In genomic region chr19:58553799-58554493, GRCh38 we compare ENCODE assay signal across 8 cellular contexts. TPM values are rescaled to one million over a fixed set of nuclear protein-coding genes. Genes with fewer than 3 reads are reported as not detected.
DNase-seq lines count a peak whose midpoint lies in the region; ATAC-seq and TF ChIP-seq lines count a peak whose summit lies in the region.

No MANE protein-coding gene starts in this region.

- H3F3A ChIP-seq in PC-3 (ENCODE audit: low read length, unreplicated experiment) = peaks cover 8% of the 10 kb centered on the region

- ATAC-seq in PC-3 (no peak), HG03442 (IDR thresholded peaks at IDR 0.05; ENCODE audit: unreplicated experiment) (no peak)

- peak overlapping the region; percentile 89 for H3K4me2 ChIP-seq in PC-3 (ENCODE audit: low read length)

- no peaks in the 10 kb centered on the region for H3K27me3 ChIP-seq in PC-3 (ENCODE audit: low read length)
- H3K27me3 ChIP-seq in endocrine pancreas (ENCODE audit: control insufficient read depth, insufficient read depth, low read length) = no peaks in the 10 kb centered on the region
- H3K27me3 ChIP-seq in neuron (ENCODE audit: insufficient read depth, low read length) = no peaks in the 10 kb centered on the region

- intact Hi-C loops in CD14-positive monocyte (cut with micrococcal nuclease) = no loop called here
- intact Hi-C loops in PC-3 (cut with micrococcal nuclease) = no loop called here

- peak overlapping the region; percentile 69 for H3K27ac ChIP-seq in PC-3 (ENCODE audit: low read length)

- peak overlapping the region; percentile 82 for H3K9ac ChIP-seq in PC-3 (ENCODE audit: low read length)
- H3K9ac ChIP-seq in endocrine pancreas (ENCODE audit: control insufficient read depth, insufficient read depth, low read length) = peak overlapping the region; percentile 87

- H3K9me3 Mint-ChIP-seq in CD14-positive monocyte = peaks cover 0 to 2% (median 0%) of the 10 kb centered on the region in 7 donors

- no TSS peak for BruUV-seq in PC-3 (replicated peaks; lab: Mats Ljungman, UMichigan)

- H3K9me3 ChIP-seq in PC-3 (ENCODE audit: low read length) (no peaks in the 10 kb centered on the region), endocrine pancreas (ENCODE audit: control insufficient read depth, low read length) (no peaks in the 10 kb centered on the region), neuron (ENCODE audit: low read length) (no peaks in the 10 kb centered on the region)

- H2AFZ ChIP-seq in PC-3 (ENCODE audit: low read length) (no peak overlapping the region), neuron (ENCODE audit: low read depth, low read length) (no peak overlapping the region)

- peaks cover 27% of the 10 kb centered on the region for H3K4me1 ChIP-seq in PC-3 (ENCODE audit: insufficient read depth, low read length)
- no peaks in the 10 kb centered on the region for H3K4me1 ChIP-seq in endocrine pancreas (ENCODE audit: control insufficient read depth, insufficient read depth, low read length)
- H3K4me1 ChIP-seq in neuron (ENCODE audit: insufficient read depth, low read length) = peaks cover 32% of the 10 kb centered on the region

- H4K20me1 ChIP-seq in PC-3 (ENCODE audit: low read length) = peaks cover 23% of the 10 kb centered on the region; the same call in 1 of the 2 replicates

- DNase-seq in CD14-positive monocyte (ENCODE audit: low spot score) = no peak
- DNase-seq in PC-3 = no peak
- no peak for DNase-seq in midbrain (lab: John Stamatoyannopoulos, UW)
- no peak for DNase-seq in glomerular visceral epithelial cell (ENCODE audit: extremely low spot score)
- DNase-seq in islet precursor cell = no peak

- H3K4me1 Mint-ChIP-seq in CD14-positive monocyte = peaks cover 44% of the 10 kb centered on the region

- H3K27ac Mint-ChIP-seq in CD14-positive monocyte = peak overlapping the region; percentile 96 to 99 (median 98)

- H3K79me2 ChIP-seq in PC-3 (ENCODE audit: low read length) = peaks cover 45% of the 10 kb centered on the region

- peaks cover 62 to 67% of the 10 kb centered on the region in 2 donors for H3K36me3 Mint-ChIP-seq in CD14-positive monocyte

- no peaks in the 10 kb centered on the region for H3K27me3 Mint-ChIP-seq in CD14-positive monocyte (ENCODE audit: low read depth in 3 of 3)

- no peaks in the 10 kb centered on the region for H3K9me2 ChIP-seq in PC-3 (replicated peaks; ENCODE audit: low read length)

- TF ChIP-seq CTCF in CD14-positive monocyte (IDR thresholded peaks at IDR 0.05) (no peak), PC-3 (conservative IDR thresholded peaks at IDR 0.05; ENCODE audit: low read depth, low read length) (no peak)

- POLR2A ChIA-PET in PC-3 (lab: Charles Lee; ENCODE audit: unreplicated experiment) = interaction anchor here (1.0 to 2.4 kb wide), 3 partner anchors 10 to 34 kb away, joined by 3 to 14 read pairs (median 11); partner anchors contain the start of genes TRIM28 and ZBTB45

- peak overlapping the region; percentile 70 for H3K4me3 ChIP-seq in PC-3 (ENCODE audit: low read length)
- H3K4me3 ChIP-seq in endocrine pancreas (ENCODE audit: control insufficient read depth, insufficient read depth, low read length) = peak overlapping the region; percentile 50
- H3K4me3 ChIP-seq in neuron (ENCODE audit: low read length) = peak overlapping the region; percentile 57

- peak overlapping the region; percentile 92 to 97 for H3K4me3 Mint-ChIP-seq in CD14-positive monocyte

- CTCF ChIA-PET in PC-3 (lab: Charles Lee) = no interaction called here

- peaks cover 45% of the 10 kb centered on the region for H3K36me3 ChIP-seq in PC-3 (ENCODE audit: low read depth, low read length)
- H3K36me3 ChIP-seq in endocrine pancreas (ENCODE audit: control insufficient read depth, insufficient read depth, low read length) = peaks cover 20% of the 10 kb centered on the region
- peaks cover 59% of the 10 kb centered on the region for H3K36me3 ChIP-seq in neuron (ENCODE audit: insufficient read depth, low read length)

RNA-seq across cellular contexts. Expression of gene CHMP2A, which starts 1.0 kb away (rescaled TPM):
- polyA plus RNA-seq in CD14-positive monocyte = 100 to 1,000 TPM; 290 to 323 TPM
- 220 and 264 TPM in 2 replicates for total RNA-seq in PC-3 (2014; rRNA removed)

RNA-seq across cellular contexts. Expression of gene UBE2M, which starts 4.5 kb away (rescaled TPM):
- 10 to 100 TPM in 1 of 2 donors, 1 to 10 TPM in 1; 7.8 to 14.3 TPM for polyA plus RNA-seq in CD14-positive monocyte
- 243 and 268 TPM in 2 replicates for total RNA-seq in PC-3 (2014; rRNA removed)

RNA-seq across cellular contexts. Expression of gene TRIM28, which starts 10.1 kb away (rescaled TPM):
- 10 to 100 TPM; 16.2 to 35.0 TPM for polyA plus RNA-seq in CD14-positive monocyte
- total RNA-seq in PC-3 (2014; rRNA removed) = 1,169 and 1,653 TPM in 2 replicates

RNA-seq across cellular contexts. Expression of gene MZF1, which starts 19.2 kb away (rescaled TPM):
- 1 to 10 TPM; 1.6 to 1.7 TPM for polyA plus RNA-seq in CD14-positive monocyte
- 18.0 and 29.3 TPM in 2 replicates for total RNA-seq in PC-3 (2014; rRNA removed)

RNA-seq across cellular contexts. Expression of gene ZBTB45, which starts 34.3 kb away (rescaled TPM):
- polyA plus RNA-seq in CD14-positive monocyte = 1 to 10 TPM; 2.2 to 2.6 TPM
- 14.0 and 19.1 TPM in 2 replicates for total RNA-seq in PC-3 (2014; rRNA removed)
